10 cellular contexts compared by ENCODE assay signal in genomic region chr2:112276954-112277353, GRCh38. TPM values are rescaled to one million over a fixed set of nuclear protein-coding genes. Genes with fewer than 3 reads are reported as not detected.
DNase-seq lines count a peak whose midpoint lies in the region; ATAC-seq and TF ChIP-seq lines count a peak whose summit lies in the region.
"Had no signal": no experiment of that assay in that cellular context is flagged by ENCODE, and none has a peak within 500 bp of the region (broad histone marks: within the 10 kb centered on the region; RNA-seq: fewer than 3 reads in every experiment).

No MANE protein-coding gene starts in this region.

- no peak for TF ChIP-seq CTCF in CD8-positive, alpha-beta T cell (IDR thresholded peaks at IDR 0.05)
- TF ChIP-seq CTCF in nephron progenitor cell (IDR thresholded peaks at IDR 0.05) = no peak

- H3K27me3 ChIP-seq in CD8-positive, alpha-beta T cell (ENCODE audit: insufficient read depth, low read length) = no peaks in the 10 kb centered on the region
- H3K27me3 ChIP-seq in Karpas-422 (ENCODE audit: low read length) = no peaks in the 10 kb centered on the region
- H3K27me3 ChIP-seq: SJSA1 had no signal

- no peak overlapping the region for H2AFZ ChIP-seq in Karpas-422 (ENCODE audit: low read length)

- no peak overlapping the region for H3K27ac Mint-ChIP-seq in CD8-positive, alpha-beta T cell
- H3K27ac Mint-ChIP-seq in effector memory CD8-positive, alpha-beta T cell = peak overlapping the region; percentile 99
- H3K27ac Mint-ChIP-seq in nephron progenitor cell = no peak overlapping the region

- H3K4me1 Mint-ChIP-seq in CD8-positive, alpha-beta T cell (ENCODE audit: low read depth) = peaks cover 39% of the 10 kb centered on the region
- peaks cover 11 to 17% of the 10 kb centered on the region in 2 donors for H3K4me1 Mint-ChIP-seq in effector memory CD8-positive, alpha-beta T cell (ENCODE audit: low read depth in 2 of 2)
- H3K4me1 Mint-ChIP-seq in nephron progenitor cell = peaks cover 51% of the 10 kb centered on the region

- H3K9me3 Mint-ChIP-seq in CD8-positive, alpha-beta T cell = no peaks in the 10 kb centered on the region
- H3K9me3 Mint-ChIP-seq in effector memory CD8-positive, alpha-beta T cell = no peaks in the 10 kb centered on the region
- H3K9me3 Mint-ChIP-seq in nephron progenitor cell = no peaks in the 10 kb centered on the region

- no peaks in the 10 kb centered on the region for H3K9me2 ChIP-seq in Karpas-422 (replicated peaks; ENCODE audit: insufficient read depth, low read length)

- POLR2A ChIA-PET in CD8-positive, alpha-beta T cell (lab: Charles Lee) = interaction anchor here (0.7 to 1.7 kb wide), 5 partner anchors 15 to 308 kb away, joined by 3 to 5 read pairs (median 4); no protein-coding TSS in a partner anchor

- H3K9me3 ChIP-seq in CD8-positive, alpha-beta T cell (ENCODE audit: low read length) = no peaks in the 10 kb centered on the region
- no peaks in the 10 kb centered on the region for H3K9me3 ChIP-seq in Karpas-422 (ENCODE audit: low read length)
- H3K9me3 ChIP-seq: SJSA1 had no signal

- DNase-seq in CD8-positive, alpha-beta T cell = no peak
- DNase-seq in Karpas-422 (no peak), nephron progenitor cell (no peak), NCI-H774 (lab: John Stamatoyannopoulos, UW) (no peak), AG20443 (ENCODE audit: low spot score) (no peak), HK-2 (ENCODE audit: unreplicated experiment) (no peak)
- no peak for DNase-seq in effector memory CD8-positive, alpha-beta T cell
- DNase-seq: NCI-H1105 treated with DMSO at 0.1 percent for 48 hours had no signal

- no peaks in the 10 kb centered on the region for H3K79me2 ChIP-seq in Karpas-422 (ENCODE audit: low read length)

- peaks cover 19% of the 10 kb centered on the region for H3K4me1 ChIP-seq in CD8-positive, alpha-beta T cell (ENCODE audit: insufficient read depth, low read length)
- peaks cover 20% of the 10 kb centered on the region for H3K4me1 ChIP-seq in Karpas-422 (ENCODE audit: low read length)
- H3K4me1 ChIP-seq: SJSA1 had no signal

- peaks cover 4% of the 10 kb centered on the region for H3K36me3 Mint-ChIP-seq in CD8-positive, alpha-beta T cell
- H3K36me3 Mint-ChIP-seq in effector memory CD8-positive, alpha-beta T cell (ENCODE audit: insufficient read depth) = peaks cover 12% of the 10 kb centered on the region
- H3K36me3 Mint-ChIP-seq in nephron progenitor cell (ENCODE audit: low read depth) = peaks cover 6% of the 10 kb centered on the region

- peak overlapping the region; percentile 37 for H3K4me3 Mint-ChIP-seq in CD8-positive, alpha-beta T cell
- peak overlapping the region; percentile 90 to 91 for H3K4me3 Mint-ChIP-seq in effector memory CD8-positive, alpha-beta T cell
- H3K4me3 Mint-ChIP-seq in nephron progenitor cell = peak overlapping the region; percentile 91

- H3K4me2 ChIP-seq in Karpas-422 (ENCODE audit: low read depth, low read length, poor library complexity, severe bottlenecking) = peak overlapping the region; percentile 99

- CTCF ChIA-PET in CD8-positive, alpha-beta T cell (lab: Charles Lee) = interaction anchor here (0.7 to 1.0 kb wide), 2 partner anchors 10 to 14 kb away, joined by 3 read pairs; no protein-coding TSS in a partner anchor

- no peak for ATAC-seq in CD8-positive, alpha-beta T cell
- ATAC-seq in effector memory CD8-positive, alpha-beta T cell (replicated peaks) = no peak
- ATAC-seq in GM21576 (IDR thresholded peaks at IDR 0.05; ENCODE audit: unreplicated experiment) = no peak

- no peaks in the 10 kb centered on the region for H4K20me1 ChIP-seq in Karpas-422 (ENCODE audit: insufficient read depth, low read depth, low read length)

- H3K36me3 ChIP-seq in CD8-positive, alpha-beta T cell (ENCODE audit: insufficient read depth, low read length) = no peaks in the 10 kb centered on the region
- no peaks in the 10 kb centered on the region for H3K36me3 ChIP-seq in Karpas-422 (ENCODE audit: insufficient read depth, low read length)

- H3K27ac ChIP-seq in CD8-positive, alpha-beta T cell (ENCODE audit: low read depth, low read length) = peak overlapping the region; percentile 20
- H3K27ac ChIP-seq in Karpas-422 (ENCODE audit: low read length) = no peak overlapping the region

- H3K27me3 Mint-ChIP-seq in CD8-positive, alpha-beta T cell (ENCODE audit: low read depth) = no peaks in the 10 kb centered on the region
- no peaks in the 10 kb centered on the region for H3K27me3 Mint-ChIP-seq in effector memory CD8-positive, alpha-beta T cell
- no peaks in the 10 kb centered on the region for H3K27me3 Mint-ChIP-seq in nephron progenitor cell (ENCODE audit: low read depth, poor library complexity)

- H3K4me3 ChIP-seq in CD8-positive, alpha-beta T cell (ENCODE audit: low read depth, low read length) = no peak overlapping the region
- peak overlapping the region; percentile 96 for H3K4me3 ChIP-seq in Karpas-422 (ENCODE audit: low read length)

- peak overlapping the region; percentile 100 for H3K9ac ChIP-seq in Karpas-422 (ENCODE audit: low read length)

- intact Hi-C loops in CD8-positive, alpha-beta T cell (cut with DNase I, micrococcal nuclease) = loop anchor here (1.0 to 5.0 kb wide), 7 partner anchors 22 to 395 kb away; partner anchors contain the start of genes POLR1B (in 2 of the 2), SLC20A1 (in 2 of the 2), TTL (in 2 of the 2) and ANAPC1 (in 1 of the 2)

RNA-seq across cellular contexts. Expression of gene ZC3H6, which starts 1.6 kb away (rescaled TPM):
- total RNA-seq in CD8-positive, alpha-beta T cell = 10 to 100 TPM; 13.7 to 15.1 TPM
- total RNA-seq in Karpas-422 (2014; rRNA removed; shearing (Covaris generic); ENCODE audit: low replicate concordance) = 2.9 and 3.0 TPM in 2 replicates

RNA-seq across cellular contexts. Expression of gene ZC3H8, which starts 22.1 kb away (rescaled TPM):
- total RNA-seq in CD8-positive, alpha-beta T cell = 10 to 100 TPM; 11.1 to 11.7 TPM
- 25.7 and 33.0 TPM in 2 replicates for total RNA-seq in Karpas-422 (2014; rRNA removed; shearing (Covaris generic); ENCODE audit: low replicate concordance)

Comparison
In these comparisons a context has a peak if more than half of its experiments do, and no peak if none do; other contexts are left out.
1. H3K27ac Mint-ChIP-seq: peak in effector memory CD8-positive, alpha-beta T cell (2 of 2); none in CD8-positive, alpha-beta T cell (single experiment) and nephron progenitor cell (single experiment).
2. H3K4me3 Mint-ChIP-seq: peak in every context shown above with its lines; median percentile 91 in nephron progenitor cell; 90 in effector memory CD8-positive, alpha-beta T cell; 37 in CD8-positive, alpha-beta T cell.